11 cellular contexts compared by ENCODE assay signal in the genomic region with DNA sequence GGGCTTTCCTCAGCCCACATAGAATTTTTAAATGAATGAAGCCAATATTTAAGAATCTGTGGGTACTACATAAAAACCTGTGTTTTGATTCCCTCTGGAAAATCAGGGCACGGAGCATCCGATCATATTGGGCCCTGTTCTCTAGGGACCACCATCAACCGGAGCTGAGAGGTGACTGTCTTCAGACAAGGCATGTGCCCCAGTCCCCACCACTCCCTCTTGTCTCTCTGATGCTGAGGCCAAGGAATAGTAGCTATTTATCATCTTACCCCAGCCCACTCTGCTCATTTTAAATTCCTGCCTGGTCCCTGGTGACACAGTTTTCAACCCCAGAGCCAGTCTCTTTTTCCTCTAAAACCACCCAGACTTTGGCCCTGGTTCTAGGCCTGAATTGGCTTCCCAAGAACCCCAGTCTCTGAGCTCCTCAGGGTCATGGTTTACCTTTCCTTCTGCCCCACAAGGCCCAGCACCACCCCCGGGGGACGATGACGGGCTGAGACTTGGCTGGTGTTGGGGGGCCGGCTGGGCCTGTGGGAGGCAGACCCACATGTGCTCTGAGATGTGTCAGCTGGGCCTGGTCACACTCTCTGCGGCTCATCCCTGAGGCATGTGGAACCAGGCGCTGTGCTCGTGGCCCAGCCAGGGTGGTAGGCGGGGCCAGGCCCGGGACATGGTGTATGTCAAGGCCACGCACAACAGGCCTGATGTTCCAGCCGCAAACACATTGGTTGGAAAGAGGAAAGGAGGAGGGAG.
DNase-seq lines count a peak whose midpoint lies in the region; ATAC-seq and TF ChIP-seq lines count a peak whose summit lies in the region.
"Had no signal": no experiment of that assay in that cellular context is flagged by ENCODE, and none has a peak within 500 bp of the region (broad histone marks: within the 10 kb centered on the region; RNA-seq: fewer than 3 reads in every experiment).

No MANE protein-coding gene starts in this region.

- H3K4me3 Mint-ChIP-seq in activated T-helper 1 cell treated with anti-CD3 and anti-CD28 coated beads, Interleukin-12 subunit alpha, Interleukin-12 subunit beta, Interleukin-2, Interleukin-4 antibody, amounts not matched to agents 30 ng/mL and 10 ng/mL and 1 ng/mL, durations not matched to agents 14 hours and 24 hours and 36 hours, result no peak overlapping the region
- H3K4me3 Mint-ChIP-seq: CD8-positive, alpha-beta T cell had no signal

- H3K36me3 ChIP-seq in heart right ventricle, result no peaks in the 10 kb centered on the region

- peaks cover 4% of the 10 kb centered on the region for H3K27me3 Mint-ChIP-seq in activated T-helper 1 cell treated with anti-CD3 and anti-CD28 coated beads, Interleukin-12 subunit alpha, Interleukin-12 subunit beta, Interleukin-2, Interleukin-4 antibody, amounts not matched to agents 30 ng/mL and 10 ng/mL and 1 ng/mL, durations not matched to agents 14 hours and 24 hours and 36 hours (ENCODE audit: insufficient read depth)

- intact Hi-C loops in heart right ventricle (cut with DNase I) (loop anchor here in 3 of 10 donors (5.0 to 10.0 kb wide), 6 partner anchors 72 to 160 kb away; partner anchors contain the start of gene CEBPB (in 1 of the 3)), posterior vena cava (cut with DNase I) (loop anchor here in 1 of 2 donors (5.0 kb wide), 2 partner anchors 92 to 113 kb away; partner anchors contain the start of gene CEBPB)
- intact Hi-C loops in activated T-helper 1 cell treated with anti-CD3 and anti-CD28 coated beads, Interleukin-12 subunit alpha, Interleukin-12 subunit beta, Interleukin-2, Interleukin-4 antibody, amounts not matched to agents 30 ng/mL and 10 ng/mL and 1 ng/mL, durations not matched to agents 14 hours and 24 hours and 36 hours (cut with micrococcal nuclease), result no loop called here

- H3K4me1 ChIP-seq in heart right ventricle, result peaks cover 26 to 83% (median 58%) of the 10 kb centered on the region in 9 donors

- no peaks in the 10 kb centered on the region for H3K36me3 Mint-ChIP-seq in activated T-helper 1 cell treated with anti-CD3 and anti-CD28 coated beads, Interleukin-12 subunit alpha, Interleukin-12 subunit beta, Interleukin-2, Interleukin-4 antibody, amounts not matched to agents 30 ng/mL and 10 ng/mL and 1 ng/mL, durations not matched to agents 14 hours and 24 hours and 36 hours (ENCODE audit: low read depth)
- H3K36me3 Mint-ChIP-seq: CD8-positive, alpha-beta T cell had no signal

- H3K27me3 ChIP-seq in heart right ventricle, result no peaks in the 10 kb centered on the region

- DNase-seq in AG10803 (ENCODE audit: low read depth) (peak; percentile 99), heart right ventricle (peak; percentile 84 to 87), posterior vena cava (ENCODE audit: low spot score) (peak; percentile 98), NCI-H1048 (lab: John Stamatoyannopoulos, UW) (no peak), NCI-H446 treated with DMSO at 0.1 percent for 48 hours (lab: John Stamatoyannopoulos, UW) (no peak)
- no peak for DNase-seq in activated CD8-positive, alpha-beta memory T cell treated with anti-CD3 and anti-CD28 coated beads, Interleukin-2, amount 50 U/mL, for 4 hours
- no peak for DNase-seq in activated T-helper 1 cell treated with anti-CD3 and anti-CD28 coated beads, Interleukin-12 subunit alpha, Interleukin-12 subunit beta, Interleukin-2, Interleukin-4 antibody, amounts not matched to agents 30 ng/mL and 10 ng/mL and 1 ng/mL, durations not matched to agents 14 hours and 24 hours and 36 hours (ENCODE audit: low spot score)
- DNase-seq: CD8-positive, alpha-beta T cell; retina had no signal

- H3K4me3 ChIP-seq in AG10803 (ENCODE audit: low read length) (peak overlapping the region; percentile 5), heart right ventricle (no peak overlapping the region)

- H3K4me1 Mint-ChIP-seq in activated T-helper 1 cell treated with anti-CD3 and anti-CD28 coated beads, Interleukin-12 subunit alpha, Interleukin-12 subunit beta, Interleukin-2, Interleukin-4 antibody, amounts not matched to agents 30 ng/mL and 10 ng/mL and 1 ng/mL, durations not matched to agents 14 hours and 24 hours and 36 hours (ENCODE audit: low read depth), result no peaks in the 10 kb centered on the region

- H3K9me3 ChIP-seq in heart right ventricle, result no peaks in the 10 kb centered on the region

- peak; percentile 65 to 81 (median 78) for ATAC-seq in heart right ventricle
- ATAC-seq: activated CD4-positive, CD25-positive, alpha-beta regulatory T cell treated with anti-CD3 and anti-CD28 coated beads, Interleukin-2, amount 50 U/mL, for 24 hours; CD8-positive, alpha-beta T cell had no signal

- WGBS in heart right ventricle, 2 donors, result 60 to 67% methylated on average over 14 of the region's 14 CpGs

- TF ChIP-seq CTCF in AG10803 (conservative IDR thresholded peaks at IDR 0.05; ENCODE audit: low read length), result no peak
- no peak for TF ChIP-seq CTCF in heart right ventricle (IDR thresholded peaks at IDR 0.05)

- H3K27ac ChIP-seq in angular gyrus (ENCODE audit: low read depth, low read length) (peak overlapping the region; percentile 38), heart right ventricle (peak overlapping the region; percentile 28 to 96 (median 90))

- no peaks in the 10 kb centered on the region for H3K9me3 Mint-ChIP-seq in activated T-helper 1 cell treated with anti-CD3 and anti-CD28 coated beads, Interleukin-12 subunit alpha, Interleukin-12 subunit beta, Interleukin-2, Interleukin-4 antibody, amounts not matched to agents 30 ng/mL and 10 ng/mL and 1 ng/mL, durations not matched to agents 14 hours and 24 hours and 36 hours
- H3K9me3 Mint-ChIP-seq: CD8-positive, alpha-beta T cell had no signal

- H3K27ac Mint-ChIP-seq in activated T-helper 1 cell treated with anti-CD3 and anti-CD28 coated beads, Interleukin-12 subunit alpha, Interleukin-12 subunit beta, Interleukin-2, Interleukin-4 antibody, amounts not matched to agents 30 ng/mL and 10 ng/mL and 1 ng/mL, durations not matched to agents 14 hours and 24 hours and 36 hours, result no peak overlapping the region
- H3K27ac Mint-ChIP-seq: CD8-positive, alpha-beta T cell had no signal

Comparison
In these comparisons a context has a peak if more than half of its experiments do, and no peak if none do; other contexts are left out.
1. DNase-seq: peak in AG10803 (single experiment), heart right ventricle (2 of 2) and posterior vena cava (single experiment); none in NCI-H1048 (single experiment), activated CD8-positive, alpha-beta memory T cell treated with anti-CD3 and anti-CD28 coated beads, Interleukin-2, amount 50 U/mL, for 4 hours (single experiment), activated T-helper 1 cell treated with anti-CD3 and anti-CD28 coated beads, Interleukin-12 subunit alpha, Interleukin-12 subunit beta, Interleukin-2, Interleukin-4 antibody, amounts not matched to agents 30 ng/mL and 10 ng/mL and 1 ng/mL, durations not matched to agents 14 hours and 24 hours and 36 hours (single experiment) and NCI-H446 treated with DMSO at 0.1 percent for 48 hours (single experiment).